In genomic region chr9:134720796-134721195, GRCh38 we compare ENCODE assay signal across 22 cellular contexts.
"Had no signal": no experiment of that assay in that cellular context is flagged by ENCODE, and none has a peak within 500 bp of the region (broad histone marks: within the 10 kb centered on the region; RNA-seq: fewer than 3 reads in every experiment).

No MANE protein-coding gene starts in this region.

- H3K27me3 ChIP-seq: foreskin keratinocyte, hepatocyte, pancreas, right lobe of liver, transverse colon had no signal

- H3K9me3 ChIP-seq: pancreas, prostate gland, right lobe of liver, thoracic aorta, transverse colon had no signal

- H3K36me3 Mint-ChIP-seq: stimulated activated naive B cell treated with anti-CD40 and anti-IgM and Interleukin-4, amounts not matched to agents 10 μg/mL and 1 μg/mL and 100 μg/mL, for 72 hours had no signal

- H3K36me3 ChIP-seq: pancreas, prostate gland, right lobe of liver, transverse colon had no signal

- ATAC-seq: foreskin keratinocyte; left cardiac atrium; left ventricle myocardium superior; naive thymus-derived CD4-positive, alpha-beta T cell; pancreas; right lobe of liver; stimulated activated naive B cell treated with anti-CD40 and anti-IgM and Interleukin-4, amounts not matched to agents 10 μg/mL and 1 μg/mL and 100 μg/mL, for 72 hours; stimulated activated naive CD8-positive, alpha-beta T cell treated with anti-CD3 and anti-CD28 coated beads, Interleukin-15, amount 100 ng/mL, for 72 hours had no signal

- H3K4me1 Mint-ChIP-seq: endodermal cell had no signal

- H3K4me3 ChIP-seq: coronary artery, hepatocyte, lung, pancreas, prostate gland, right lobe of liver, thoracic aorta, transverse colon had no signal

- H3K4me2 ChIP-seq: hepatocyte had no signal

- DNase-seq: effector CD4-positive, alpha-beta T cell; endodermal cell; erythroblast; foreskin keratinocyte; kidney; left cardiac atrium; left ventricle myocardium superior; mesendoderm; naive thymus-derived CD4-positive, alpha-beta T cell; right lobe of liver; stimulated activated CD4-positive, alpha-beta T cell treated with anti-CD3 and anti-CD28 coated beads, Interleukin-2, amount 100 ng/mL, for 24 hours; stimulated activated CD4-positive, alpha-beta T cell treated with anti-CD3 and anti-CD28 coated beads, Interleukin-4, amount 100 ng/mL, for 4 hours; stimulated activated naive B cell treated with anti-CD40 and anti-IgM and Interleukin-4, amounts not matched to agents 10 μg/mL and 1 μg/mL and 100 μg/mL, for 72 hours; stimulated activated naive CD8-positive, alpha-beta T cell treated with anti-CD3 and anti-CD28 coated beads, Interleukin-15, amount 100 ng/mL, for 72 hours; substantia nigra; transverse colon had no signal

- H3K27ac ChIP-seq: coronary artery, foreskin keratinocyte, hepatocyte, pancreas, prostate gland, right lobe of liver, thoracic aorta, transverse colon had no signal

- H3K27ac Mint-ChIP-seq: endodermal cell; naive thymus-derived CD4-positive, alpha-beta T cell; stimulated activated naive B cell treated with anti-CD40 and anti-IgM and Interleukin-4, amounts not matched to agents 10 μg/mL and 1 μg/mL and 100 μg/mL, for 72 hours had no signal

- H3K4me1 ChIP-seq: foreskin keratinocyte, pancreas, prostate gland, right lobe of liver had no signal

- H3K9me3 Mint-ChIP-seq: endodermal cell; naive thymus-derived CD4-positive, alpha-beta T cell; stimulated activated naive B cell treated with anti-CD40 and anti-IgM and Interleukin-4, amounts not matched to agents 10 μg/mL and 1 μg/mL and 100 μg/mL, for 72 hours; stimulated activated naive CD8-positive, alpha-beta T cell treated with anti-CD3 and anti-CD28 coated beads, Interleukin-15, amount 100 ng/mL, for 72 hours had no signal

- H2AFZ ChIP-seq: hepatocyte had no signal

- H3K4me3 Mint-ChIP-seq: endodermal cell; naive thymus-derived CD4-positive, alpha-beta T cell; stimulated activated naive B cell treated with anti-CD40 and anti-IgM and Interleukin-4, amounts not matched to agents 10 μg/mL and 1 μg/mL and 100 μg/mL, for 72 hours; stimulated activated naive CD8-positive, alpha-beta T cell treated with anti-CD3 and anti-CD28 coated beads, Interleukin-15, amount 100 ng/mL, for 72 hours had no signal
